ENCODE assay signal across 9 cellular contexts in genomic region chr5:151068189-151068570, GRCh38. TPM values are rescaled to one million over a fixed set of nuclear protein-coding genes. Genes with fewer than 3 reads are reported as not detected.
A peak's percentile ranks its signal among the peaks of the same experiment; 100 is the strongest.
DNase-seq lines count a peak whose midpoint lies in the region; ATAC-seq, FAIRE-seq and TF ChIP-seq lines count a peak whose summit lies in the region.
"Had no signal": no experiment of that assay in that cellular context is flagged by ENCODE, and none has a peak within 500 bp of the region (broad histone marks: within the 10 kb centered on the region; RNA-seq: fewer than 3 reads in every experiment).

No MANE protein-coding gene starts in this region.

- H2AFZ ChIP-seq in GM12878 (ENCODE audit: control insufficient read depth, low read depth, low read length) (no peak overlapping the region), osteoblast (ENCODE audit: low read length) (no peak overlapping the region)

- H3K79me2 ChIP-seq in GM12878 (ENCODE audit: control insufficient read depth, insufficient read depth, low read length) (peaks cover 99% of the 10 kb centered on the region), osteoblast (ENCODE audit: insufficient read depth, low read length) (peaks cover 84% of the 10 kb centered on the region)

- H3K4me1 ChIP-seq in GM12878 (ENCODE audit: control insufficient read depth, insufficient read depth, low read length) (peaks cover 81% of the 10 kb centered on the region), osteoblast (ENCODE audit: insufficient read depth, low read length) (peaks cover 39% of the 10 kb centered on the region), aorta (ENCODE audit: control insufficient read depth in 1 of 2, insufficient read depth in 2 of 2, low read length in 2 of 2) (no peaks in the 10 kb centered on the region)

- intact Hi-C loops in GM12878 (cut with micrococcal nuclease; ENCODE audit: unreplicated experiment) = loop anchor here (1.0 kb wide), 1 partner anchor 8 kb away; no protein-coding TSS in a partner anchor
- intact Hi-C loops in aorta (cut with DNase I) = no loop called here

- CTCF ChIA-PET in GM12878 (lab: Yijun Ruan, JAX) (interaction anchor here (0.7 to 5.0 kb wide), 10 partner anchors 9 to 64 kb away, joined by 3 to 49 read pairs (median 5); no protein-coding TSS in a partner anchor), HEK293T (lab: Yijun Ruan, JAX) (interaction anchor here (1.9 kb wide), 1 partner anchor 16 kb away, joined by 8 read pairs; no protein-coding TSS in a partner anchor)

- TF ChIP-seq POLR2A in GM12878 (IDR thresholded peaks at IDR 0.05; ENCODE audit: low read depth, low read length) = no peak

- H3K4me2 ChIP-seq in GM12878 (ENCODE audit: control insufficient read depth, insufficient read depth) (peak overlapping the region; percentile 86), osteoblast (ENCODE audit: insufficient read depth, low read length) (no peak overlapping the region)

- RAD21 ChIA-PET in GM12878 (lab: Charles Lee; ENCODE audit: unreplicated experiment) = interaction anchor here (1.0 to 3.6 kb wide), 7 partner anchors 15 to 185 kb away, joined by 3 to 30 read pairs (median 4); partner anchors contain the start of genes GM2A and TNIP1

- no peak for TF ChIP-seq CTCF in GM12878 (IDR thresholded peaks at IDR 0.05 in 2 of 3, conservative IDR thresholded peaks at IDR 0.05 in 1 of 3; ENCODE audit: control insufficient read depth in 2 of 3, extremely low read depth in 1 of 3, insufficient read depth in 1 of 3, low read depth in 3 of 3, low read length in 3 of 3)
- TF ChIP-seq CTCF in osteoblast (IDR thresholded peaks at IDR 0.05; ENCODE audit: extremely low read depth, low read depth, low read length) = no peak

- DNase-seq in GM12878 (ENCODE audit: low read depth, low spot score) (no peak), renal cortical epithelial cell (ENCODE audit: low read depth) (peak; percentile 66), osteoblast (ENCODE audit: insufficient read length, low spot score, missing footprints) (no peak), aorta (no peak), HEK293T (ENCODE audit: extremely low spot score) (no peak), NCI-H526 (lab: John Stamatoyannopoulos, UW) (no peak)
- DNase-seq: PC-3 had no signal

- no peak for TF ChIP-seq EP300 in GM12878 (IDR thresholded peaks at IDR 0.05; ENCODE audit: borderline replicate concordance in 1 of 2, control insufficient read depth in 1 of 2, low read depth in 2 of 2, low read length in 2 of 2)

- H3K36me3 ChIP-seq in GM12878 (ENCODE audit: control insufficient read depth in 2 of 2, insufficient read depth in 2 of 2, low read length in 1 of 2) = peaks cover 42 to 63% of the 10 kb centered on the region in 2 experiments
- no peaks in the 10 kb centered on the region for H3K36me3 ChIP-seq in osteoblast (ENCODE audit: insufficient read depth, low read length)
- no peaks in the 10 kb centered on the region for H3K36me3 ChIP-seq in aorta (ENCODE audit: control insufficient read depth in 1 of 2, insufficient read depth in 2 of 2, low read length in 1 of 2)

- no TSS peak for BruUV-seq in GM12878 (replicated peaks; lab: Mats Ljungman, UMichigan)

- H3K9me3 ChIP-seq in GM12878 (replicated peaks; ENCODE audit: control insufficient read depth, insufficient read depth, low read length) (no peaks in the 10 kb centered on the region), osteoblast (ENCODE audit: low read depth, low read length) (no peaks in the 10 kb centered on the region), aorta (ENCODE audit: control insufficient read depth, low read length) (no peaks in the 10 kb centered on the region)

- H4K20me1 ChIP-seq in GM12878 (ENCODE audit: control insufficient read depth, insufficient read depth) = peaks cover 46% of the 10 kb centered on the region
- H4K20me1 ChIP-seq in osteoblast (ENCODE audit: insufficient read depth, low read length) = peaks cover 57% of the 10 kb centered on the region

- ATAC-seq in GM18907 (IDR thresholded peaks at IDR 0.05; ENCODE audit: unreplicated experiment) (peak; percentile 15), HG02938 (IDR thresholded peaks at IDR 0.05; ENCODE audit: unreplicated experiment) (peak; percentile 13), GM12878 (peak; percentile 43; the same call in 2 of the 3 replicates), aorta (ENCODE audit: low FRiP score) (no peak)
- ATAC-seq: PC-3 had no signal

- peak overlapping the region; percentile 65 for H3K27ac ChIP-seq in GM12878 (ENCODE audit: control insufficient read depth, insufficient read depth)
- H3K27ac ChIP-seq in osteoblast (ENCODE audit: low read depth, low read length) = no peak overlapping the region
- no peak overlapping the region for H3K27ac ChIP-seq in aorta (ENCODE audit: low read depth in 1 of 2, low read length in 2 of 2)

- H3K27me3 ChIP-seq in GM12878 (replicated peaks in 1 of 2; ENCODE audit: control insufficient read depth in 2 of 2, insufficient read depth in 2 of 2, low read length in 1 of 2) (no peaks in the 10 kb centered on the region), osteoblast (ENCODE audit: insufficient read depth, low read length) (no peaks in the 10 kb centered on the region), aorta (ENCODE audit: control insufficient read depth in 1 of 2, insufficient read depth in 2 of 2, low read length in 1 of 2) (no peaks in the 10 kb centered on the region)

- in situ Hi-C loops in GM12878 (cut with MboI) = no loop called here

- POLR2A ChIA-PET in GM12878 (lab: Charles Lee) = interaction anchor here (0.6 to 2.3 kb wide), 10 partner anchors 8 to 188 kb away, joined by 3 to 9 read pairs (median 4); partner anchors contain the start of gene TNIP1
- POLR2A ChIA-PET in HEK293T (lab: Yijun Ruan, JAX) = interaction anchor here (3.0 kb wide), 1 partner anchor 13 kb away, joined by 20 read pairs; the partner anchor contains the start of gene TNIP1

- WGBS in GM12878 (ENCODE audit: insufficient coverage, insufficient replicate concordance, low lambda C conversion rate, missing lambda C conversion rate) = 0% methylated on average over 6 of the region's 6 CpGs
- 49 to 54% methylated on average over 6 of the region's 6 CpGs for WGBS in aorta, 2 donors

- SMC1A ChIA-PET in GM12878 (lab: Charles Lee; ENCODE audit: uncharacterized antibody, unreplicated experiment) = interaction anchor here (0.6 to 10.8 kb wide), 11 partner anchors 7 to 97 kb away, joined by 3 to 97 read pairs (median 14); no protein-coding TSS in a partner anchor

- no peak for TF ChIP-seq RAD21 in GM12878 (IDR thresholded peaks at IDR 0.05; ENCODE audit: insufficient read depth, low read depth, low read length)

- peak overlapping the region; percentile 50 for H3K9ac ChIP-seq in GM12878 (ENCODE audit: control insufficient read depth, insufficient read depth, low read length)

- FAIRE-seq in GM12878 (lab: Jason Lieb, UNC) = no peak

- peak overlapping the region; percentile 6; the same call in 1 of the 2 replicates for H3K4me3 ChIP-seq in GM12878
- H3K4me3 ChIP-seq in osteoblast (ENCODE audit: insufficient read depth, low read length) = no peak overlapping the region
- H3K4me3 ChIP-seq in aorta (ENCODE audit: low read length in 2 of 2) = no peak overlapping the region

TF ChIP-seq in GM12878, 131 proteins besides CTCF, POLR2A, EP300 and RAD21 (continues in another document):
- peak; percentile 31; the same call in 1 of the 2 replicates for TF ChIP-seq JUNB (IDR thresholded peaks at IDR 0.05)

TF ChIP-seq in HEK293T, 16 proteins besides CTCF, POLR2A, EP300 and RAD21 (continues in another document):
- no peak for TF ChIP-seq TARDBP (IDR thresholded peaks at IDR 0.05)
- TF ChIP-seq FOXA1 (IDR thresholded peaks at IDR 0.05) = no peak
- TF ChIP-seq SUZ12 (IDR thresholded peaks at IDR 0.05) = no peak

RNA-seq across cellular contexts. Expression of gene TNIP1, which starts 12.7 kb away (rescaled TPM):
- total RNA-seq in GM12878 (2013; cell fraction: nucleolus; rRNA removed) = 372 and 425 TPM in 2 replicates
- total RNA-seq in GM12878 (2014; rRNA removed) (203 and 223 TPM in 2 replicates), GM12878 (2014; rRNA removed; fragmentation: Illumina TruSeq; extraction: Trizol) (147 and 148 TPM in 2 replicates), GM12878 (2021) (279 and 289 TPM in 2 replicates), renal cortical epithelial cell (402 and 506 TPM in 2 replicates), osteoblast (66.3 and 85.8 TPM in 2 replicates), aorta (100 to 1,000 TPM in 1 of 2 donors, 10 to 100 TPM in 1; 83.3 to 105 TPM)
- 132 TPM for polyA plus RNA-seq in GM12878 (2011; ENCODE audit: low read depth)
- polyA plus RNA-seq in GM12878 (2011; rRNA removed) (156 and 178 TPM in 2 replicates), GM12878 (2014; fragmentation: Illumina TruSeq; extraction: Trizol) (107 and 151 TPM in 2 replicates), GM12878 (2014; fragmentation: Nextera tagmentation; extraction: Ambion mirVana) (10 to 100 TPM in 1 of 2 experiments, 1 to 10 TPM in 1; 4.4 to 13.7 TPM), GM12878 (2014; rRNA removed) (199 and 200 TPM in 2 replicates), GM12878 (2016; fragmentation: Nextera tagmentation; extraction: Ambion mirVana) (100 to 1,000 TPM; 112 to 117 TPM), aorta (10 to 100 TPM; 63.3 to 80.3 TPM)
- 190 and 206 TPM in 2 replicates for polyA plus RNA-seq in GM12878 (2011; cell fraction: cytosol; rRNA removed)
- 272 and 287 TPM in 2 replicates for polyA plus RNA-seq in GM12878 (2011; cell fraction: nucleus; rRNA removed)
- polyA plus RNA-seq in GM12878 (2012) = 262 and 278 TPM in 2 replicates
- 245 and 345 TPM in 2 replicates for polyA minus RNA-seq in GM12878 (2011; rRNA and poly(A)+ RNA removed)
- 117 and 134 TPM in 2 replicates for polyA minus RNA-seq in GM12878 (2011; cell fraction: cytosol; rRNA and poly(A)+ RNA removed)
- polyA minus RNA-seq in GM12878 (2011; cell fraction: nucleus; rRNA and poly(A)+ RNA removed) = 165 and 259 TPM in 2 replicates

RNA-seq across cellular contexts. Expression of gene GPX3, which starts 47.8 kb away (rescaled TPM):
- total RNA-seq in GM12878 (2013; cell fraction: nucleolus; rRNA removed) = not detected in 2 replicates
- total RNA-seq in GM12878 (2014; rRNA removed) = 0.22 TPM in 1 of 2 replicates, not detected in the other
- total RNA-seq in GM12878 (2014; rRNA removed; fragmentation: Illumina TruSeq; extraction: Trizol) = not detected in 2 replicates
- 0.38 and 0.45 TPM in 2 replicates for total RNA-seq in GM12878 (2021)
- polyA plus RNA-seq in GM12878 (2011; ENCODE audit: low read depth) = 0.37 TPM
- polyA plus RNA-seq in GM12878 (2011; rRNA removed) = 0.04 TPM in 1 of 2 replicates, not detected in the other
- polyA plus RNA-seq in GM12878 (2011; cell fraction: cytosol; rRNA removed) = 0.07 TPM in 1 of 2 replicates, not detected in the other
- polyA plus RNA-seq in GM12878 (2011; cell fraction: nucleus; rRNA removed) = not detected in 2 replicates
- 0.81 and 1.3 TPM in 2 replicates for polyA plus RNA-seq in GM12878 (2012)
- 0.09 and 0.19 TPM in 2 replicates for polyA plus RNA-seq in GM12878 (2014; fragmentation: Illumina TruSeq; extraction: Trizol)
- polyA plus RNA-seq in GM12878 (2014; fragmentation: Nextera tagmentation; extraction: Ambion mirVana) = under 1 TPM in 1 of 2 experiments, not detected in 1; 0.15 TPM
- 0.12 and 0.32 TPM in 2 replicates for polyA plus RNA-seq in GM12878 (2014; rRNA removed)
- polyA plus RNA-seq in GM12878 (2016; fragmentation: Nextera tagmentation; extraction: Ambion mirVana) = 1 to 10 TPM in 1 of 2 experiments, under 1 TPM in 1; 0.91 to 1.0 TPM
- polyA minus RNA-seq in GM12878 (2011; rRNA and poly(A)+ RNA removed) = not detected in 2 replicates
- not detected in 2 replicates for polyA minus RNA-seq in GM12878 (2011; cell fraction: cytosol; rRNA and poly(A)+ RNA removed)
- not detected in 2 replicates for polyA minus RNA-seq in GM12878 (2011; cell fraction: nucleus; rRNA and poly(A)+ RNA removed)
- total RNA-seq in renal cortical epithelial cell = 5.2 and 102 TPM in 2 replicates
- 8.8 and 9.8 TPM in 2 replicates for total RNA-seq in osteoblast
- total RNA-seq in aorta = 1,000 to 10,000 TPM in 1 of 2 donors, 100 to 1,000 TPM in 1; 694 to 1,257 TPM
- polyA plus RNA-seq in aorta = 100 to 1,000 TPM; 514 to 520 TPM
- total RNA-seq: PC-3 had no signal
